ENCODE assay signal across 9 cellular contexts in genomic region chr3:192128922-192129321, GRCh38.
DNase-seq lines count a peak whose midpoint lies in the region; ATAC-seq and TF ChIP-seq lines count a peak whose summit lies in the region.
"Had no signal": no experiment of that assay in that cellular context is flagged by ENCODE, and none has a peak within 500 bp of the region (broad histone marks: within the 10 kb centered on the region; RNA-seq: fewer than 3 reads in every experiment).

No MANE protein-coding gene starts in this region.

- DNase-seq in GM12864 (ENCODE audit: low read depth) (peak; percentile 26), NCI-H526 treated with DMSO at 0.1 percent for 48 hours (lab: John Stamatoyannopoulos, UW) (peak; percentile 46), RKO (ENCODE audit: low spot score) (no peak), substantia nigra (lab: John Stamatoyannopoulos, UW) (no peak)
- no peak for DNase-seq in stimulated activated naive CD4-positive, alpha-beta T cell (lab: John Stamatoyannopoulos, UW)
- no peak for DNase-seq in activated CD4-positive, CD25-positive, alpha-beta regulatory T cell treated with anti-CD3 and anti-CD28 coated beads, Interleukin-2, amount 50 U/mL, for 72 hours

- no peak overlapping the region for H3K4me3 ChIP-seq in GM12864 (ENCODE audit: low read depth, low read length)
- H3K4me3 ChIP-seq: BLaER1 treated with 17β-estradiol and CSF1 and Interleukin-3, amounts not matched to agents 10 nM and 100 nM had no signal

- no peak overlapping the region for H3K27ac ChIP-seq in substantia nigra (ENCODE audit: low read depth, low read length, poor library complexity, severe bottlenecking)
- H3K27ac ChIP-seq: BLaER1 treated with 17β-estradiol and CSF1 and Interleukin-3, amounts not matched to agents 10 nM and 100 nM had no signal

- peak; percentile 57 for ATAC-seq in GM19438 (IDR thresholded peaks at IDR 0.05; ENCODE audit: low read depth, unreplicated experiment)
- ATAC-seq in HG03039 (IDR thresholded peaks at IDR 0.05; ENCODE audit: unreplicated experiment): peak; percentile 69

- TF ChIP-seq CTCF in GM12864 (IDR thresholded peaks at IDR 0.05; ENCODE audit: low read depth, low read length, missing control alignments): no peak

Comparison
In these comparisons a context has a peak if more than half of its experiments do, and no peak if none do; other contexts are left out.
1. DNase-seq: peak in GM12864 (single experiment) and NCI-H526 treated with DMSO at 0.1 percent for 48 hours (single experiment); none in stimulated activated naive CD4-positive, alpha-beta T cell (0 of 6), RKO (single experiment), substantia nigra (0 of 49) and activated CD4-positive, CD25-positive, alpha-beta regulatory T cell treated with anti-CD3 and anti-CD28 coated beads, Interleukin-2, amount 50 U/mL, for 72 hours (single experiment).